In the genomic region with DNA sequence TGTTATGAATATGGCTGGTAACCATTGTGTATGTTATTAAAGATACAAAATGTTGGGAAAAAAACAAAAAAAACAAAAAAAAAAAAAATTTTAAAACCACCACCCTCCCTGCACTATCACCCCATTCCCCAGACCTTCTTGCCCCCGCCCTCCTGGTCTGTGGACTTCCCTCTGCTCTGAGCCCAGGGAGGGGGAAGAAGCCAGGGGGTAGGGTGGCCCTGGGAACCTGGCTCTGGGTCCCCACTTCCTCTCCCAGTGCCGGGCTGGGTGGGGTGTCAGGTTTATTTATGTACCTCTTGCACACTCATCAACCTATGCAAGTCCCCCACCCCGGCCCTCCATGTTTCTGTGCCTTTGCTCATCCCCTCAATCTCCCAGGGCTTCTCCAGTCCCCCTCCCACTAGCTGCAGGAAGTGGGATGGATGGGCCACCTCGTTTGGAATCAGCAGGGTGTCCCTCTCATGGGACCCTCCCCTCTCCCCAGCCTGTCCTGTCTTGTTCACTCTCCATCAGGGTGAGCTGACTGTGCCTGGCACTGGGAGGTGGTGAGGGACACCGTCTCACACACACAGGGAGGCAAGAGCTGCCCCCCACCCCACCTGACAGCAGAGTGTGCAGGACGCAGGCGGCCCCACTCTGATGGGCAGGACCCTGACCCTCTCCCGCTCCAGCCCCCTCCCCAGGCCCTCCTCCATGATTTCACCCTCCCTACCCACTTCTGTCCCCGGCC, we compare ENCODE assay signal across 1 cellular context.
TF ChIP-seq lines count a peak whose summit lies in the region.

No MANE protein-coding gene starts in this region.

TF ChIP-seq in GM23338, 12 proteins besides CTCF, POLR2A, EP300 and RAD21:
- TF ChIP-seq, protein P1, sequence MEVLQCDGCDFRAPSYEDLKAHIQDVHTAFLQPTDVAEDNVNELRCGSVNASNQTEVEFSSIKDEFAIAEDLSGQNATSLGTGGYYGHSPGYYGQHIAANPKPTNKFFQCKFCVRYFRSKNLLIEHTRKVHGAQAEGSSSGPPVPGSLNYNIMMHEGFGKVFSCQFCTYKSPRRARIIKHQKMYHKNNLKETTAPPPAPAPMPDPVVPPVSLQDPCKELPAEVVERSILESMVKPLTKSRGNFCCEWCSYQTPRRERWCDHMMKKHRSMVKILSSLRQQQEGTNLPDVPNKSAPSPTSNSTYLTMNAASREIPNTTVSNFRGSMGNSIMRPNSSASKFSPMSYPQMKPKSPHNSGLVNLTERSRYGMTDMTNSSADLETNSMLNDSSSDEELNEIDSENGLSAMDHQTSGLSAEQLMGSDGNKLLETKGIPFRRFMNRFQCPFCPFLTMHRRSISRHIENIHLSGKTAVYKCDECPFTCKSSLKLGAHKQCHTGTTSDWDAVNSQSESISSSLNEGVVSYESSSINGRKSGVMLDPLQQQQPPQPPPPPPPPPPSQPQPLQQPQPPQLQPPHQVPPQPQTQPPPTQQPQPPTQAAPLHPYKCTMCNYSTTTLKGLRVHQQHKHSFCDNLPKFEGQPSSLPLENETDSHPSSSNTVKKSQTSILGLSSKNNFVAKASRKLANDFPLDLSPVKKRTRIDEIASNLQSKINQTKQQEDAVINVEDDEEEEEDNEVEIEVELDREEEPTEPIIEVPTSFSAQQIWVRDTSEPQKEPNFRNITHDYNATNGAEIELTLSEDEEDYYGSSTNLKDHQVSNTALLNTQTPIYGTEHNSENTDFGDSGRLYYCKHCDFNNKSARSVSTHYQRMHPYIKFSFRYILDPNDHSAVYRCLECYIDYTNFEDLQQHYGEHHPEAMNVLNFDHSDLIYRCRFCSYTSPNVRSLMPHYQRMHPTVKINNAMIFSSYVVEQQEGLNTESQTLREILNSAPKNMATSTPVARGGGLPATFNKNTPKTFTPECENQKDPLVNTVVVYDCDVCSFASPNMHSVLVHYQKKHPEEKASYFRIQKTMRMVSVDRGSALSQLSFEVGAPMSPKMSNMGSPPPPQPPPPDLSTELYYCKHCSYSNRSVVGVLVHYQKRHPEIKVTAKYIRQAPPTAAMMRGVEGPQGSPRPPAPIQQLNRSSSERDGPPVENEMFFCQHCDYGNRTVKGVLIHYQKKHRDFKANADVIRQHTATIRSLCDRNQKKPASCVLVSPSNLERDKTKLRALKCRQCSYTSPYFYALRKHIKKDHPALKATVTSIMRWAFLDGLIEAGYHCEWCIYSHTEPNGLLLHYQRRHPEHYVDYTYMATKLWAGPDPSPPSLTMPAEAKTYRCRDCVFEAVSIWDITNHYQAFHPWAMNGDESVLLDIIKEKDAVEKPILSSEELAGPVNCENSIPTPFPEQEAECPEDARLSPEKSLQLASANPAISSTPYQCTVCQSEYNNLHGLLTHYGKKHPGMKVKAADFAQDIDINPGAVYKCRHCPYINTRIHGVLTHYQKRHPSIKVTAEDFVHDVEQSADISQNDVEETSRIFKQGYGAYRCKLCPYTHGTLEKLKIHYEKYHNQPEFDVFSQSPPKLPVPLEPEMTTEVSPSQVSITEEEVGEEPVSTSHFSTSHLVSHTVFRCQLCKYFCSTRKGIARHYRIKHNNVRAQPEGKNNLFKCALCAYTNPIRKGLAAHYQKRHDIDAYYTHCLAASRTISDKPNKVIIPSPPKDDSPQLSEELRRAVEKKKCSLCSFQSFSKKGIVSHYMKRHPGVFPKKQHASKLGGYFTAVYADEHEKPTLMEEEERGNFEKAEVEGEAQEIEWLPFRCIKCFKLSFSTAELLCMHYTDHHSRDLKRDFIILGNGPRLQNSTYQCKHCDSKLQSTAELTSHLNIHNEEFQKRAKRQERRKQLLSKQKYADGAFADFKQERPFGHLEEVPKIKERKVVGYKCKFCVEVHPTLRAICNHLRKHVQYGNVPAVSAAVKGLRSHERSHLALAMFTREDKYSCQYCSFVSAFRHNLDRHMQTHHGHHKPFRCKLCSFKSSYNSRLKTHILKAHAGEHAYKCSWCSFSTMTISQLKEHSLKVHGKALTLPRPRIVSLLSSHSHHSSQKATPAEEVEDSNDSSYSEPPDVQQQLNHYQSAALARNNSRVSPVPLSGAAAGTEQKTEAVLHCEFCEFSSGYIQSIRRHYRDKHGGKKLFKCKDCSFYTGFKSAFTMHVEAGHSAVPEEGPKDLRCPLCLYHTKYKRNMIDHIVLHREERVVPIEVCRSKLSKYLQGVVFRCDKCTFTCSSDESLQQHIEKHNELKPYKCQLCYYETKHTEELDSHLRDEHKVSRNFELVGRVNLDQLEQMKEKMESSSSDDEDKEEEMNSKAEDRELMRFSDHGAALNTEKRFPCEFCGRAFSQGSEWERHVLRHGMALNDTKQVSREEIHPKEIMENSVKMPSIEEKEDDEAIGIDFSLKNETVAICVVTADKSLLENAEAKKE (CRISPR knock-in tag; IDR thresholded peaks at IDR 0.05), result no peak
- TF ChIP-seq NANOG (IDR thresholded peaks at IDR 0.05; ENCODE audit: borderline replicate concordance) (no peak), POLR2AphosphoS5 (IDR thresholded peaks at IDR 0.05; ENCODE audit: low read depth) (no peak), ZNF331 (CRISPR knock-in tag; IDR thresholded peaks at IDR 0.05; ENCODE audit: low read depth) (no peak), EZH2phosphoT487 (IDR thresholded peaks at IDR 0.05; ENCODE audit: unreplicated experiment) (no peak), EZH2 (IDR thresholded peaks at IDR 0.05; ENCODE audit: low read depth, unreplicated experiment) (no peak), JUNB (IDR thresholded peaks at IDR 0.05; ENCODE audit: unreplicated experiment) (no peak), STAT1 (IDR thresholded peaks at IDR 0.05; ENCODE audit: unreplicated experiment) (no peak), CREB1 (CRISPR knock-in tag; IDR thresholded peaks at IDR 0.05; ENCODE audit: low read depth) (no peak), ZNF114 (CRISPR knock-in tag; IDR thresholded peaks at IDR 0.05) (no peak)
- TF ChIP-seq, protein P2, sequence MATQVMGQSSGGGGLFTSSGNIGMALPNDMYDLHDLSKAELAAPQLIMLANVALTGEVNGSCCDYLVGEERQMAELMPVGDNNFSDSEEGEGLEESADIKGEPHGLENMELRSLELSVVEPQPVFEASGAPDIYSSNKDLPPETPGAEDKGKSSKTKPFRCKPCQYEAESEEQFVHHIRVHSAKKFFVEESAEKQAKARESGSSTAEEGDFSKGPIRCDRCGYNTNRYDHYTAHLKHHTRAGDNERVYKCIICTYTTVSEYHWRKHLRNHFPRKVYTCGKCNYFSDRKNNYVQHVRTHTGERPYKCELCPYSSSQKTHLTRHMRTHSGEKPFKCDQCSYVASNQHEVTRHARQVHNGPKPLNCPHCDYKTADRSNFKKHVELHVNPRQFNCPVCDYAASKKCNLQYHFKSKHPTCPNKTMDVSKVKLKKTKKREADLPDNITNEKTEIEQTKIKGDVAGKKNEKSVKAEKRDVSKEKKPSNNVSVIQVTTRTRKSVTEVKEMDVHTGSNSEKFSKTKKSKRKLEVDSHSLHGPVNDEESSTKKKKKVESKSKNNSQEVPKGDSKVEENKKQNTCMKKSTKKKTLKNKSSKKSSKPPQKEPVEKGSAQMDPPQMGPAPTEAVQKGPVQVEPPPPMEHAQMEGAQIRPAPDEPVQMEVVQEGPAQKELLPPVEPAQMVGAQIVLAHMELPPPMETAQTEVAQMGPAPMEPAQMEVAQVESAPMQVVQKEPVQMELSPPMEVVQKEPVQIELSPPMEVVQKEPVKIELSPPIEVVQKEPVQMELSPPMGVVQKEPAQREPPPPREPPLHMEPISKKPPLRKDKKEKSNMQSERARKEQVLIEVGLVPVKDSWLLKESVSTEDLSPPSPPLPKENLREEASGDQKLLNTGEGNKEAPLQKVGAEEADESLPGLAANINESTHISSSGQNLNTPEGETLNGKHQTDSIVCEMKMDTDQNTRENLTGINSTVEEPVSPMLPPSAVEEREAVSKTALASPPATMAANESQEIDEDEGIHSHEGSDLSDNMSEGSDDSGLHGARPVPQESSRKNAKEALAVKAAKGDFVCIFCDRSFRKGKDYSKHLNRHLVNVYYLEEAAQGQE (IDR thresholded peaks at IDR 0.05; ENCODE audit: unreplicated experiment), result no peak
- TF ChIP-seq, protein P3, sequence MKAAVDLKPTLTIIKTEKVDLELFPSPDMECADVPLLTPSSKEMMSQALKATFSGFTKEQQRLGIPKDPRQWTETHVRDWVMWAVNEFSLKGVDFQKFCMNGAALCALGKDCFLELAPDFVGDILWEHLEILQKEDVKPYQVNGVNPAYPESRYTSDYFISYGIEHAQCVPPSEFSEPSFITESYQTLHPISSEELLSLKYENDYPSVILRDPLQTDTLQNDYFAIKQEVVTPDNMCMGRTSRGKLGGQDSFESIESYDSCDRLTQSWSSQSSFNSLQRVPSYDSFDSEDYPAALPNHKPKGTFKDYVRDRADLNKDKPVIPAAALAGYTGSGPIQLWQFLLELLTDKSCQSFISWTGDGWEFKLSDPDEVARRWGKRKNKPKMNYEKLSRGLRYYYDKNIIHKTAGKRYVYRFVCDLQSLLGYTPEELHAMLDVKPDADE (IDR thresholded peaks at IDR 0.05), result no peak
